8 cellular contexts compared by ENCODE assay signal in genomic region chrX:48531359-48531954, GRCh38. TPM values are rescaled to one million over a fixed set of nuclear protein-coding genes. Genes with fewer than 3 reads are reported as not detected.
DNase-seq lines count a peak whose midpoint lies in the region; ATAC-seq and TF ChIP-seq lines count a peak whose summit lies in the region.

No MANE protein-coding gene starts in this region.

- H3K27me3 ChIP-seq in CD8-positive, alpha-beta T cell (ENCODE audit: insufficient read depth, low read length) = no peaks in the 10 kb centered on the region
- H3K27me3 ChIP-seq in mucosa of stomach (ENCODE audit: control insufficient read depth, insufficient read depth, low read length) = no peaks in the 10 kb centered on the region

- H3K27me3 Mint-ChIP-seq in CD8-positive, alpha-beta T cell (ENCODE audit: low read depth) = no peaks in the 10 kb centered on the region

- peaks cover 2% of the 10 kb centered on the region for H3K4me1 Mint-ChIP-seq in CD8-positive, alpha-beta T cell (ENCODE audit: low read depth)

- no peak for TF ChIP-seq POLR2A in NB4 (IDR thresholded peaks at IDR 0.05; ENCODE audit: extremely low read depth, insufficient read length)

- ATAC-seq in CD8-positive, alpha-beta T cell = no peak
- ATAC-seq in GM18867 (IDR thresholded peaks at IDR 0.05; ENCODE audit: unreplicated experiment) = no peak

- TF ChIP-seq CTCF in CD8-positive, alpha-beta T cell (IDR thresholded peaks at IDR 0.05) = no peak
- TF ChIP-seq CTCF in NB4 (IDR thresholded peaks at IDR 0.05; ENCODE audit: low read depth, low read length) (no peak), cardiac fibroblast (IDR thresholded peaks at IDR 0.05; ENCODE audit: low read depth, low read length) (no peak)

- no peak overlapping the region for H3K27ac ChIP-seq in CD8-positive, alpha-beta T cell (ENCODE audit: low read depth, low read length)
- H3K27ac ChIP-seq in substantia nigra (ENCODE audit: low read depth, low read length, poor library complexity, severe bottlenecking) = no peak overlapping the region

- CTCF ChIA-PET in CD8-positive, alpha-beta T cell (lab: Charles Lee) = interaction anchor here (0.8 kb wide), 1 partner anchor 62 kb away, joined by 3 read pairs; no protein-coding TSS in a partner anchor

- intact Hi-C loops in CD8-positive, alpha-beta T cell (cut with DNase I, micrococcal nuclease) = no loop called here

- DNase-seq in CD8-positive, alpha-beta T cell = no peak
- DNase-seq in NB4 (ENCODE audit: low read depth) (peak; percentile 59), cardiac fibroblast (ENCODE audit: low read depth in 2 of 2) (peak; percentile 80 to 86), substantia nigra (lab: John Stamatoyannopoulos, UW) (no peak), GDM1 (lab: John Stamatoyannopoulos, UW) (no peak)
- DNase-seq in activated effector memory CD4-positive, alpha-beta T cell treated with anti-CD3 and anti-CD28 coated beads, Interleukin-2, amount 50 U/mL, for 16 hours = no peak

- peak overlapping the region; percentile 70 for H3K27ac Mint-ChIP-seq in CD8-positive, alpha-beta T cell

- H3K4me3 ChIP-seq in CD8-positive, alpha-beta T cell (ENCODE audit: low read depth, low read length) = no peak overlapping the region
- H3K4me3 ChIP-seq in NB4 (ENCODE audit: low read depth, low read length) (no peak overlapping the region), cardiac fibroblast (replicated peaks in 1 of 2; ENCODE audit: low read depth in 2 of 2, low read length in 2 of 2) (no peak overlapping the region), mucosa of stomach (ENCODE audit: low read length) (peak overlapping the region; percentile 1)

- no peaks in the 10 kb centered on the region for H3K4me1 ChIP-seq in CD8-positive, alpha-beta T cell (ENCODE audit: insufficient read depth, low read length)
- peaks cover 11% of the 10 kb centered on the region for H3K4me1 ChIP-seq in mucosa of stomach (ENCODE audit: control insufficient read depth, insufficient read depth, low read length)

- peak overlapping the region; percentile 12 for H3K9ac ChIP-seq in mucosa of stomach (ENCODE audit: low read length)

- peaks cover 3% of the 10 kb centered on the region for H3K36me3 ChIP-seq in CD8-positive, alpha-beta T cell (ENCODE audit: insufficient read depth, low read length)
- no peaks in the 10 kb centered on the region for H3K36me3 ChIP-seq in mucosa of stomach (ENCODE audit: control insufficient read depth, insufficient read depth, low read length)

- no peaks in the 10 kb centered on the region for H3K9me3 Mint-ChIP-seq in CD8-positive, alpha-beta T cell

- peaks cover 23% of the 10 kb centered on the region for H3K36me3 Mint-ChIP-seq in CD8-positive, alpha-beta T cell

- no peaks in the 10 kb centered on the region for H3K9me3 ChIP-seq in CD8-positive, alpha-beta T cell (ENCODE audit: low read length)
- no peaks in the 10 kb centered on the region for H3K9me3 ChIP-seq in mucosa of stomach (ENCODE audit: control insufficient read depth, low read length)

- POLR2A ChIA-PET in CD8-positive, alpha-beta T cell (lab: Charles Lee) = interaction anchor here (0.6 kb wide), 1 partner anchor 484 kb away, joined by 5 read pairs; no protein-coding TSS in a partner anchor

- H3K4me3 Mint-ChIP-seq in CD8-positive, alpha-beta T cell = no peak overlapping the region

RNA-seq across cellular contexts. Expression of gene TBC1D25, which starts 8.1 kb away (rescaled TPM):
- 10 to 100 TPM; 30.1 to 33.4 TPM for total RNA-seq in CD8-positive, alpha-beta T cell

RNA-seq across cellular contexts. Expression of gene EBP, which starts 9.8 kb away (rescaled TPM):
- 10 to 100 TPM; 55.2 to 56.9 TPM for total RNA-seq in CD8-positive, alpha-beta T cell

RNA-seq across cellular contexts. Expression of gene PORCN, which starts 22.7 kb away (rescaled TPM):
- total RNA-seq in CD8-positive, alpha-beta T cell = 10 to 100 TPM; 18.3 to 19.8 TPM

RNA-seq across cellular contexts. Expression of gene RBM3, which starts 42.8 kb away (rescaled TPM):
- 100 to 1,000 TPM; 442 to 444 TPM for total RNA-seq in CD8-positive, alpha-beta T cell

RNA-seq across cellular contexts. Expression of gene FTSJ1, which starts 55.5 kb away (rescaled TPM):
- total RNA-seq in CD8-positive, alpha-beta T cell = 10 to 100 TPM; 61.4 to 67.4 TPM

Comparison
In these comparisons a context has a peak if more than half of its experiments do, and no peak if none do; other contexts are left out.
1. DNase-seq: peak in NB4 (single experiment) and cardiac fibroblast (2 of 2); none in CD8-positive, alpha-beta T cell (0 of 7), substantia nigra (0 of 49), GDM1 (single experiment) and activated effector memory CD4-positive, alpha-beta T cell treated with anti-CD3 and anti-CD28 coated beads, Interleukin-2, amount 50 U/mL, for 16 hours (single experiment).